In genomic region chr6:50610562-50610961, GRCh38 we compare ENCODE assay signal across 16 cellular contexts.
DNase-seq lines count a peak whose midpoint lies in the region; ATAC-seq and TF ChIP-seq lines count a peak whose summit lies in the region.
"Had no signal": no experiment of that assay in that cellular context is flagged by ENCODE, and none has a peak within 500 bp of the region (broad histone marks: within the 10 kb centered on the region; RNA-seq: fewer than 3 reads in every experiment).

No MANE protein-coding gene starts in this region.

- no peak overlapping the region for H3K4me2 ChIP-seq in mammary epithelial cell (ENCODE audit: insufficient read depth, low read depth, low read length)

- TF ChIP-seq CTCF in mammary epithelial cell (conservative IDR thresholded peaks at IDR 0.05 in 1 of 2, IDR thresholded peaks at IDR 0.05 in 1 of 2; ENCODE audit: extremely low read depth in 1 of 2, insufficient read depth in 1 of 2, low read depth in 1 of 2, low read length in 2 of 2) (peak; percentile 31), breast epithelium (IDR thresholded peaks at IDR 0.05) (no peak)

- in situ Hi-C loops in mammary epithelial cell (cut with MboI; ENCODE audit: low sequenced_read_pairs in 2 of 2): loop anchor here in 1 of 2 donors (10.0 kb wide), 1 partner anchor 486 kb away; no protein-coding TSS in a partner anchor

- no peaks in the 10 kb centered on the region for H3K36me3 ChIP-seq in mammary epithelial cell (ENCODE audit: insufficient read depth, low read length)
- no peaks in the 10 kb centered on the region for H3K36me3 ChIP-seq in breast epithelium
- H3K36me3 ChIP-seq: pancreas, Peyer's patch, thyroid gland had no signal

- BruUV-seq in mammary epithelial cell (replicated peaks; lab: Mats Ljungman, UMichigan): no TSS peak

- no peaks in the 10 kb centered on the region for H3K79me2 ChIP-seq in mammary epithelial cell (ENCODE audit: insufficient read depth, low read length)

- H4K20me1 ChIP-seq in mammary epithelial cell (ENCODE audit: insufficient read depth, low read length): no peaks in the 10 kb centered on the region

- H3K9me3 ChIP-seq in mammary epithelial cell (replicated peaks; ENCODE audit: insufficient read depth, low read length): no peaks in the 10 kb centered on the region
- no peaks in the 10 kb centered on the region for H3K9me3 ChIP-seq in breast epithelium
- H3K9me3 ChIP-seq: pancreas, Peyer's patch, thyroid gland had no signal

- H3K4me3 ChIP-seq in mammary epithelial cell (replicated peaks in 1 of 3; ENCODE audit: insufficient read depth in 1 of 3, low read depth in 2 of 3, low read length in 3 of 3) (no peak overlapping the region), breast epithelium (no peak overlapping the region)
- H3K4me3 ChIP-seq: pancreas, Peyer's patch, thyroid gland had no signal

- H3K27ac ChIP-seq in mammary epithelial cell (ENCODE audit: insufficient read depth, low read depth, low read length) (no peak overlapping the region), breast epithelium (no peak overlapping the region)
- H3K27ac ChIP-seq: pancreas, Peyer's patch, thyroid gland had no signal

- ATAC-seq in GM18873 (IDR thresholded peaks at IDR 0.05; ENCODE audit: low FRiP score, unreplicated experiment) (no peak), HG03439 (IDR thresholded peaks at IDR 0.05; ENCODE audit: unreplicated experiment) (no peak), GM21526 (IDR thresholded peaks at IDR 0.05; ENCODE audit: low FRiP score, unreplicated experiment) (no peak)
- ATAC-seq: pancreas had no signal

- H2AFZ ChIP-seq in mammary epithelial cell (ENCODE audit: low read depth, low read length): no peak overlapping the region

- no peaks in the 10 kb centered on the region for H3K27me3 ChIP-seq in mammary epithelial cell (ENCODE audit: insufficient read depth, low read length)
- no peaks in the 10 kb centered on the region for H3K27me3 ChIP-seq in breast epithelium
- H3K27me3 ChIP-seq: Peyer's patch, thyroid gland had no signal

- dilution Hi-C loops in mammary epithelial cell (cut with HindIII; ENCODE audit: low sequenced_read_pairs): no loop called here

- H3K4me1 ChIP-seq in mammary epithelial cell (ENCODE audit: insufficient read depth, low read length): no peaks in the 10 kb centered on the region
- H3K4me1 ChIP-seq in breast epithelium: no peaks in the 10 kb centered on the region
- H3K4me1 ChIP-seq: pancreas, Peyer's patch, thyroid gland had no signal

- CTCF ChIA-PET in mammary epithelial cell (lab: Charles Lee; ENCODE audit: low non-redundant PET): no interaction called here

- no peak overlapping the region for H3K9ac ChIP-seq in mammary epithelial cell (ENCODE audit: insufficient read depth, low read length)

- intact Hi-C loops in mammary epithelial cell (cut with micrococcal nuclease) (no loop called here), breast epithelium (cut with DNase I; ENCODE audit: low total_unique reads) (no loop called here)

- no peak for DNase-seq in mammary epithelial cell
- no peak for DNase-seq in breast epithelium (ENCODE audit: low spot score in 2 of 2)
- peak; percentile 8 for DNase-seq in NCI-H748 treated with DMSO at 0.1 percent for 48 hours (lab: John Stamatoyannopoulos, UW)
- peak; percentile 8 for DNase-seq in foreskin melanocyte
- DNase-seq in hepatic stellate cell (ENCODE audit: low spot score): no peak
- DNase-seq: activated CD4-positive, alpha-beta T cell treated with anti-CD3 and anti-CD28 coated beads, Interleukin-2, amount 10 ng/mL, durations not matched to agents 7 days and 5 days; activated T-cell treated with anti-CD3 and anti-CD28 coated beads, Interleukin-2, amount 50 U/mL, for 24 hours; GOT3; mesendoderm; pancreas; Peyer's patch; T-helper 2 cell; thyroid gland had no signal

- WGBS in mammary epithelial cell (ENCODE audit: low coverage, missing lambda C conversion rate): 38% methylated on average over 2 of the region's 2 CpGs

- TF ChIP-seq POLR2A in breast epithelium (IDR thresholded peaks at IDR 0.05): no peak

Comparison
In these comparisons a context has a peak if more than half of its experiments do, and no peak if none do; other contexts are left out.
1. CTCF ChIP-seq: peak in mammary epithelial cell (2 of 2); none in breast epithelium (0 of 3).
2. DNase-seq: peak in NCI-H748 treated with DMSO at 0.1 percent for 48 hours (single experiment) and foreskin melanocyte (single experiment); none in mammary epithelial cell (single experiment), breast epithelium (0 of 2) and hepatic stellate cell (single experiment).